ENCODE assay signal across 1 cellular context in the genomic region with DNA sequence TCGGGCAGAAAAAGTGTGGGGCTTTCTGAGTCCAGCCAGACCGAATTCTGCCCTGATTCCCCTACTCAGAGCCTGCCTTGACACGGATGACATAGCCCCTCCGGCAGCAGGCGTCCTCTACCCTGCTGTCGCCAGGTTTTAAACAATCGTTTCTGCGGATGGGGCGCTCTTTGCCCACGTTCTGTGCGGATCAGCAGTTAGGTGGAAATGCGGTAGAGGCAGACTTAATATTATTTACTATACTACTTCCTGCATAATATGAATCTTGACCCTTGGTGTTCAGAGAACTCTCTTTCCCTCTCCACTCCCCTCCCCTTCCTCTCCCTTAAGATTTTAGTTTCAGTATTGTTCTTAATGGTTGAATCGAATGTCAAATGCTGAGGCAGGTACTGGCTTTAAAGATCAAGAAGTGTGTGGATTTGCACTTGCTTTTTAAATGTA.
TF ChIP-seq lines count a peak whose summit lies in the region.

No MANE protein-coding gene starts in this region.

TF ChIP-seq in GM12878, 131 proteins besides CTCF, POLR2A, EP300 and RAD21 (continued from another document):
- no peak for TF ChIP-seq ZBTB40 (IDR thresholded peaks at IDR 0.05; ENCODE audit: borderline replicate concordance)
- no peak for TF ChIP-seq ZSCAN29 (IDR thresholded peaks at IDR 0.05)
- no peak for TF ChIP-seq SIN3A (IDR thresholded peaks at IDR 0.05; ENCODE audit: low read depth, low read length)
- TF ChIP-seq PAX5 (IDR thresholded peaks at IDR 0.05; ENCODE audit: borderline replicate concordance, low read depth, low read length) = no peak
- 0 out of 2 replicates have a peak, but pooled peaks have one; percentile 20 for TF ChIP-seq NR2F1 (conservative IDR thresholded peaks at IDR 0.05)
- TF ChIP-seq USF1 (IDR thresholded peaks at IDR 0.05; ENCODE audit: borderline replicate concordance, extremely low read length, insufficient read depth, low read depth, low read length) = no peak
- no peak for TF ChIP-seq BMI1 (IDR thresholded peaks at IDR 0.05; ENCODE audit: borderline replicate concordance)
- peak; percentile 21 to 32; a peak in 1 of 4 replicates for TF ChIP-seq IKZF2 (IDR thresholded peaks at IDR 0.05)
- no peak for TF ChIP-seq HCFC1 (IDR thresholded peaks at IDR 0.05; ENCODE audit: low read length)
